In genomic region chr2:99340669-99341236, GRCh38 we compare ENCODE assay signal across 26 cellular contexts. TPM values are rescaled to one million over a fixed set of nuclear protein-coding genes. Genes with fewer than 3 reads are reported as not detected.
A peak's percentile ranks its signal among the peaks of the same experiment; 100 is the strongest.
DNase-seq lines count a peak whose midpoint lies in the region; ATAC-seq, FAIRE-seq and TF ChIP-seq lines count a peak whose summit lies in the region.
"Had no signal": no experiment of that assay in that cellular context is flagged by ENCODE, and none has a peak within 500 bp of the region (broad histone marks: within the 10 kb centered on the region; RNA-seq: fewer than 3 reads in every experiment).

No MANE protein-coding gene starts in this region.

- TF ChIP-seq CTCF in HEK293 (tag by site-specific recombination; IDR thresholded peaks at IDR 0.05): no peak
- TF ChIP-seq CTCF in keratinocyte (optimal IDR thresholded peaks at IDR 0.05 in 1 of 3, IDR thresholded peaks at IDR 0.05 in 1 of 3, conservative IDR thresholded peaks at IDR 0.05 in 1 of 3; ENCODE audit: extremely low read depth in 1 of 3, insufficient read depth in 2 of 3, low read length in 3 of 3): no peak

- H3K27ac ChIP-seq in HEK293 (ENCODE audit: extremely low read depth, low read depth, low read length): no peak overlapping the region
- no peak overlapping the region for H3K27ac ChIP-seq in keratinocyte (ENCODE audit: control insufficient read depth, insufficient read depth, low read length)
- H3K27ac ChIP-seq: C4-2B, esophagus muscularis mucosa, testis, uterus had no signal

- ATAC-seq in GM19324 (IDR thresholded peaks at IDR 0.05; ENCODE audit: low FRiP score, unreplicated experiment): no peak
- ATAC-seq: effector memory CD8-positive, alpha-beta T cell; stimulated activated naive CD8-positive, alpha-beta T cell treated with anti-CD3 and anti-CD28 coated beads, Interleukin-15, Interleukin-2, amounts not matched to agents 100 U/mL and 50 U/mL, for 24 hours had no signal

- H3K36me3 ChIP-seq in HEK293 (ENCODE audit: control insufficient read depth in 2 of 2, insufficient read depth in 1 of 2, low read length in 2 of 2): no peaks in the 10 kb centered on the region
- H3K36me3 ChIP-seq in keratinocyte (ENCODE audit: control insufficient read depth in 2 of 2, extremely low read depth in 1 of 2, insufficient read depth in 2 of 2, low read length in 2 of 2): no peaks in the 10 kb centered on the region
- H3K36me3 ChIP-seq: esophagus muscularis mucosa, uterus had no signal

- H2AFZ ChIP-seq in keratinocyte (ENCODE audit: control insufficient read depth, low read length): no peak overlapping the region

- POLR2A ChIA-PET in HEK293 (lab: Yijun Ruan, JAX): no interaction called here

- no peaks in the 10 kb centered on the region for H3K9me1 ChIP-seq in keratinocyte (ENCODE audit: control insufficient read depth, extremely low read depth, insufficient read depth, low read length)

- no peak overlapping the region for H3K9ac ChIP-seq in keratinocyte (ENCODE audit: control insufficient read depth, extremely low read depth, insufficient read depth, low read length)
- H3K9ac ChIP-seq: SK-N-SH had no signal

- H3K4me2 ChIP-seq in keratinocyte (ENCODE audit: control insufficient read depth, extremely low read depth, insufficient read depth, low read depth, low read length): peak overlapping the region; percentile 31
- H3K4me2 ChIP-seq: SK-N-SH had no signal

- dilution Hi-C loops in keratinocyte (cut with MboI; ENCODE audit: extremely low pct_ligation_motif_present, low sequenced_read_pairs): no loop called here

- DNase-seq in EH (ENCODE audit: low read depth): peak; percentile 2
- DNase-seq in amniotic epithelial cell (ENCODE audit: low read depth): peak; percentile 21
- no peak for DNase-seq in keratinocyte (ENCODE audit: low read depth, low spot score)
- DNase-seq in stimulated activated CD4-positive, alpha-beta T cell treated with anti-CD3 and anti-CD28 coated beads, Interleukin-4, amount 100 ng/mL, for 24 hours: no peak
- no peak for DNase-seq in NCI-H187 treated with DMSO at 0.1 percent for 48 hours (lab: John Stamatoyannopoulos, UW)
- DNase-seq in retina: no peak
- DNase-seq: activated CD4-positive, alpha-beta T cell treated with anti-CD3 and anti-CD28 coated beads for 48 hours; activated naive CD4-positive, alpha-beta T cell treated with anti-CD3 and anti-CD28 coated beads, Interleukin-2, amount 50 U/mL, for 16 hours; aorta; caudate nucleus; cortex of kidney; effector memory CD8-positive, alpha-beta T cell; foreskin melanocyte; GOT3; NCI-H1105; NCI-H2081; NCI-H2227 treated with DMSO at 0.1 percent for 48 hours; SK-N-SH; stimulated activated naive CD8-positive, alpha-beta T cell treated with anti-CD3 and anti-CD28 coated beads, Interleukin-15, Interleukin-2, amounts not matched to agents 100 U/mL and 50 U/mL, for 24 hours; testis; uterus had no signal

- CTCF ChIA-PET in HEK293 (lab: Yijun Ruan, JAX): no interaction called here

- H3K9me3 ChIP-seq in HEK293 (ENCODE audit: control insufficient read depth, insufficient read depth, low read depth, low read length): no peaks in the 10 kb centered on the region
- H3K9me3 ChIP-seq in keratinocyte (ENCODE audit: control insufficient read depth, low read depth, low read length): no peaks in the 10 kb centered on the region
- H3K9me3 ChIP-seq: esophagus muscularis mucosa, SK-N-SH, testis, uterus had no signal

- H4K20me1 ChIP-seq in keratinocyte (ENCODE audit: control insufficient read depth, extremely low read depth, insufficient read depth, low read length): peaks cover 17% of the 10 kb centered on the region

- H3K4me3 ChIP-seq in HEK293 (ENCODE audit: low read depth, low read length) (no peak overlapping the region), keratinocyte (ENCODE audit: control insufficient read depth in 2 of 3, extremely low read depth in 1 of 3, insufficient read depth in 2 of 3, low read depth in 1 of 3, low read length in 3 of 3) (no peak overlapping the region)
- H3K4me3 ChIP-seq: esophagus muscularis mucosa, testis, uterus had no signal

- no peak for FAIRE-seq in keratinocyte (lab: Jason Lieb, UNC)
- FAIRE-seq: D721Med had no signal

- H3K4me1 ChIP-seq in HEK293 (ENCODE audit: control insufficient read depth, insufficient read depth, low read length): peaks cover 7% of the 10 kb centered on the region
- peaks cover 17% of the 10 kb centered on the region for H3K4me1 ChIP-seq in keratinocyte (ENCODE audit: control insufficient read depth, extremely low read depth, insufficient read depth, low read length)

- H3K79me2 ChIP-seq in keratinocyte (ENCODE audit: control insufficient read depth, insufficient read depth, low read length): peaks cover 87% of the 10 kb centered on the region

- no peaks in the 10 kb centered on the region for H3K27me3 ChIP-seq in keratinocyte (ENCODE audit: control insufficient read depth, extremely low read depth, insufficient read depth, low read length)
- H3K27me3 ChIP-seq: esophagus muscularis mucosa, testis, uterus had no signal

TF ChIP-seq in HEK293, 187 proteins besides CTCF, POLR2A, EP300 and RAD21:
- TF ChIP-seq ZSCAN18 (tag by site-specific recombination; IDR thresholded peaks at IDR 0.05): no peak
- TF ChIP-seq WT1 (tag by site-specific recombination; IDR thresholded peaks at IDR 0.05): no peak
- 0 out of 2 replicates have a peak, but pooled peaks have one; percentile 6 for TF ChIP-seq ZNF18 (tag by site-specific recombination; IDR thresholded peaks at IDR 0.05)

RNA-seq across cellular contexts. Expression of gene EIF5B, which starts 3.6 kb away (rescaled TPM):
- polyA plus RNA-seq in keratinocyte: 13.4 to 32.6 TPM (median 24.7 TPM) in 3 replicates
- 173 TPM for polyA plus RNA-seq in keratinocyte (2011; ENCODE audit: low read depth)
- 16.7 and 29.7 TPM in 2 replicates for polyA plus RNA-seq in keratinocyte (2011; cell fraction: cytosol; rRNA removed)
- polyA plus RNA-seq in keratinocyte (2011; cell fraction: nucleus; rRNA removed): 66.8 and 70.4 TPM in 2 replicates
- polyA plus RNA-seq in keratinocyte (2012; ENCODE audit: low replicate concordance): 51.2 and 83.6 TPM in 2 replicates
- 30.1 to 59.7 TPM (median 45.6 TPM) in 3 replicates for polyA minus RNA-seq in keratinocyte
- polyA minus RNA-seq in keratinocyte (2011; cell fraction: cytosol; rRNA and poly(A)+ RNA removed): 5.6 TPM
- 33.0 and 91.6 TPM in 2 replicates for polyA minus RNA-seq in keratinocyte (2011; cell fraction: nucleus; rRNA and poly(A)+ RNA removed)

RNA-seq across cellular contexts. Expression of gene TXNDC9, which starts 4.6 kb away (rescaled TPM):
- polyA plus RNA-seq in keratinocyte: 46.4 to 73.3 TPM (median 62.4 TPM) in 3 replicates
- 38.0 TPM for polyA plus RNA-seq in keratinocyte (2011; ENCODE audit: low read depth)
- 50.4 and 88.9 TPM in 2 replicates for polyA plus RNA-seq in keratinocyte (2011; cell fraction: cytosol; rRNA removed)
- 43.8 and 54.8 TPM in 2 replicates for polyA plus RNA-seq in keratinocyte (2011; cell fraction: nucleus; rRNA removed)
- polyA plus RNA-seq in keratinocyte (2012; ENCODE audit: low replicate concordance): 22.0 and 46.8 TPM in 2 replicates
- 3.7 to 29.1 TPM (median 19.1 TPM) in 3 replicates for polyA minus RNA-seq in keratinocyte
- 33.8 TPM for polyA minus RNA-seq in keratinocyte (2011; cell fraction: cytosol; rRNA and poly(A)+ RNA removed)
- 10.8 and 20.6 TPM in 2 replicates for polyA minus RNA-seq in keratinocyte (2011; cell fraction: nucleus; rRNA and poly(A)+ RNA removed)

RNA-seq across cellular contexts. Expression of gene LYG1, which starts 39.8 kb away (rescaled TPM):
- 0.53 to 1.4 TPM (median 1.1 TPM) in 3 replicates for polyA plus RNA-seq in keratinocyte
- 2.1 TPM for polyA plus RNA-seq in keratinocyte (2011; ENCODE audit: low read depth)
- polyA plus RNA-seq in keratinocyte (2011; cell fraction: cytosol; rRNA removed): 0.12 and 0.52 TPM in 2 replicates
- polyA plus RNA-seq in keratinocyte (2011; cell fraction: nucleus; rRNA removed): 3.6 and 4.3 TPM in 2 replicates
- polyA plus RNA-seq in keratinocyte (2012; ENCODE audit: low replicate concordance): 0.29 and 2.7 TPM in 2 replicates
- polyA minus RNA-seq in keratinocyte: 0.29 TPM in 1 of 3 replicates, not detected in the others
- not detected for polyA minus RNA-seq in keratinocyte (2011; cell fraction: cytosol; rRNA and poly(A)+ RNA removed)
- 0.62 TPM in 1 of 2 replicates, not detected in the other for polyA minus RNA-seq in keratinocyte (2011; cell fraction: nucleus; rRNA and poly(A)+ RNA removed)

Comparison
In these comparisons a context has a peak if more than half of its experiments do, and no peak if none do; other contexts are left out.
1. DNase-seq: peak in EH (single experiment) and amniotic epithelial cell (single experiment); none in keratinocyte (single experiment), stimulated activated CD4-positive, alpha-beta T cell treated with anti-CD3 and anti-CD28 coated beads, Interleukin-4, amount 100 ng/mL, for 24 hours (single experiment), NCI-H187 treated with DMSO at 0.1 percent for 48 hours (single experiment) and retina (single experiment).